ENCODE assay signal across 8 cellular contexts in the genomic region with DNA sequence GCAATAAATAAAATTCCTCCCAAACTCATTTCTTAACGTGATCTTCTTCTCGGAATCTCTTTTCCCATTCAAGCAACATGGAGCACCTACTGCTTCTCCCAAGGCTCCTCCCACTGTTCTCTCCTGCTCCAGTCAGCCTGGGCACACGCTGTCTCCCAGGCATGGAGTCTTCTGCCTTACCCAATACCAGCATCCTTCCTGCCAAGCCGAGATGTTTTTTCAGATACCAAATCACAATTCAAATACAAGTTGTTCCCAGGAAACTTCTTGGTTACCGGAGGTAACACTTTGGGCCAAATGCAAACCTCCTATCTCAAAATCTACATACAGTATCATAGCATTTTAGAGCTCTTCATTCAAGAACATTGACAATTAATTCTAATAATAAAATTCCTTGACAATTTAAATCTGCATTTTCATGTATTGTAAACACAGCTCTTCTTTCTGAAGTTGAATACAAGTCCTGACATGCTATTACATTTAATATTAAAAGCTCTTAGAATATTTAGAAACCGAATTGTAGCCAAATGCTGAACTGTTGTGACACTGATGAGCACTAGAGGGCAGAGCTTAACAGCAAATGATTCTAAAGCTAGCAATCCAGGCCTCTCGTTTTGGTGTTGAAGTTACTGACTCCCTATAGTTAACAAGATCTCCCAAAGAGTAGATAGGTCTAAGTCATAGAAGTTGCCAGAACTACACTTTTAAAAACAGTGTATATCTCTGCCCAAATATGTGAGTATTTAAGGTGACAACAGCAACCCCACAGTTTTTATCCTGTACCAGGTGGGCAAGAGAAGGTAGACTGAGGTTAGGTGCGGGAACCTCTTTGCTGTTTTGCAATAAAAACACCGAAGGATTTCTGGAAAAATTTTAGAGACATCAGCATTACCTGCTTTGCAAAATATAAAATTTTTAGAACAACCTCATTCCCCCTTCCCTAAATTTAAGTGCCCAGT. TPM values are rescaled to one million over a fixed set of nuclear protein-coding genes. Genes with fewer than 3 reads are reported as not detected.
DNase-seq lines count a peak whose midpoint lies in the region; ATAC-seq and TF ChIP-seq lines count a peak whose summit lies in the region.

No MANE protein-coding gene starts in this region.

- intact Hi-C loops in spleen (cut with DNase I; ENCODE audit: low total_unique reads): loop anchor here (2.0 to 10.0 kb wide), 3 partner anchors 181 to 215 kb away; no protein-coding TSS in a partner anchor

- H3K4me3 ChIP-seq in MM.1S (ENCODE audit: low read length): no peak overlapping the region
- H3K4me3 ChIP-seq in Peyer's patch: no peak overlapping the region
- no peak overlapping the region for H3K4me3 ChIP-seq in spleen

- no peaks in the 10 kb centered on the region for H3K9me3 ChIP-seq in MM.1S (replicated peaks; ENCODE audit: insufficient read depth, low read length)
- H3K9me3 ChIP-seq in Peyer's patch: no peaks in the 10 kb centered on the region
- no peaks in the 10 kb centered on the region for H3K9me3 ChIP-seq in spleen

- no peaks in the 10 kb centered on the region for H3K4me1 ChIP-seq in MM.1S (ENCODE audit: low read length)
- peaks cover 0 to 11% (median 0%) of the 10 kb centered on the region in 4 donors for H3K4me1 ChIP-seq in Peyer's patch
- peaks cover 0 to 22% (median 7%) of the 10 kb centered on the region in 6 donors for H3K4me1 ChIP-seq in spleen

- no peaks in the 10 kb centered on the region for H3F3A ChIP-seq in MM.1S (ENCODE audit: insufficient read depth, low read length)

- TF ChIP-seq POLR2A in Peyer's patch (IDR thresholded peaks at IDR 0.05) (no peak), spleen (IDR thresholded peaks at IDR 0.05) (no peak)

- H3K36me3 ChIP-seq in MM.1S (replicated peaks; ENCODE audit: insufficient read depth, low read length): no peaks in the 10 kb centered on the region
- no peaks in the 10 kb centered on the region for H3K36me3 ChIP-seq in Peyer's patch
- no peaks in the 10 kb centered on the region for H3K36me3 ChIP-seq in spleen

- peak; percentile 42 for DNase-seq in MM.1S
- DNase-seq in Peyer's patch: peak in 2 of 3 donors; percentile 27 to 72
- peak; percentile 80 for DNase-seq in astrocyte of the hippocampus (ENCODE audit: low read depth, low spot score)
- peak; percentile 60 for DNase-seq in hepatic stellate cell (ENCODE audit: low spot score)
- no peak for DNase-seq in spleen

- H3K27me3 ChIP-seq in MM.1S (replicated peaks; ENCODE audit: insufficient read depth, low read length): no peaks in the 10 kb centered on the region
- no peaks in the 10 kb centered on the region for H3K27me3 ChIP-seq in Peyer's patch
- H3K27me3 ChIP-seq in spleen (replicated peaks in 1 of 7): no peaks in the 10 kb centered on the region

- WGBS in spleen, 5 donors: 51 to 68% (median 65%) methylated on average over 9 of the region's 9 CpGs

- no peaks in the 10 kb centered on the region for H3K79me2 ChIP-seq in MM.1S (ENCODE audit: low read length)

- ATAC-seq in GM18861 (IDR thresholded peaks at IDR 0.05; ENCODE audit: unreplicated experiment): peak; percentile 74
- ATAC-seq in GM21529 (IDR thresholded peaks at IDR 0.05; ENCODE audit: unreplicated experiment): no peak

- H3K9ac ChIP-seq in MM.1S (ENCODE audit: low read length): no peak overlapping the region

- H3K27ac ChIP-seq in C4-2B (no peak overlapping the region), MM.1S (ENCODE audit: low read length) (no peak overlapping the region), Peyer's patch (no peak overlapping the region), spleen (no peak overlapping the region)

- H3K4me2 ChIP-seq in MM.1S (ENCODE audit: low read depth, low read length): no peak overlapping the region

- H2AFZ ChIP-seq in MM.1S (ENCODE audit: low read length): no peak overlapping the region

- H3K9me2 ChIP-seq in MM.1S (replicated peaks; ENCODE audit: insufficient read depth, low read length): no peaks in the 10 kb centered on the region

- H4K20me1 ChIP-seq in MM.1S (ENCODE audit: insufficient read depth, low read length): no peaks in the 10 kb centered on the region

- peak; percentile 88 for TF ChIP-seq CTCF in C4-2B (conservative IDR thresholded peaks at IDR 0.05)
- peak; percentile 53 for TF ChIP-seq CTCF in MM.1S (IDR thresholded peaks at IDR 0.05; ENCODE audit: low read length)
- TF ChIP-seq CTCF in Peyer's patch (IDR thresholded peaks at IDR 0.05): peak; percentile 69 to 97 (median 85)
- TF ChIP-seq CTCF in spleen (IDR thresholded peaks at IDR 0.05 in 8 of 11, conservative IDR thresholded peaks at IDR 0.05 in 3 of 11): peak; percentile 67 to 89 (median 82)

RNA-seq across cellular contexts. Expression of gene BCAR3, which starts 52.3 kb away (rescaled TPM):
- total RNA-seq in Peyer's patch (10 to 100 TPM; 17.3 to 72.7 (median 54.2) TPM), spleen (10 to 100 TPM; 11.0 to 18.0 (median 12.3) TPM)
- polyA plus RNA-seq in spleen: 1 to 10 TPM; 3.5 to 6.8 (median 4.5) TPM
